1 cellular context compared by ENCODE assay signal in genomic region chr4:85430697-85431096, GRCh38.
TF ChIP-seq lines count a peak whose summit lies in the region.

No MANE protein-coding gene starts in this region.

TF ChIP-seq in GM23338, 12 proteins besides CTCF, POLR2A, EP300 and RAD21 (continued from another document):
- TF ChIP-seq, protein P1, sequence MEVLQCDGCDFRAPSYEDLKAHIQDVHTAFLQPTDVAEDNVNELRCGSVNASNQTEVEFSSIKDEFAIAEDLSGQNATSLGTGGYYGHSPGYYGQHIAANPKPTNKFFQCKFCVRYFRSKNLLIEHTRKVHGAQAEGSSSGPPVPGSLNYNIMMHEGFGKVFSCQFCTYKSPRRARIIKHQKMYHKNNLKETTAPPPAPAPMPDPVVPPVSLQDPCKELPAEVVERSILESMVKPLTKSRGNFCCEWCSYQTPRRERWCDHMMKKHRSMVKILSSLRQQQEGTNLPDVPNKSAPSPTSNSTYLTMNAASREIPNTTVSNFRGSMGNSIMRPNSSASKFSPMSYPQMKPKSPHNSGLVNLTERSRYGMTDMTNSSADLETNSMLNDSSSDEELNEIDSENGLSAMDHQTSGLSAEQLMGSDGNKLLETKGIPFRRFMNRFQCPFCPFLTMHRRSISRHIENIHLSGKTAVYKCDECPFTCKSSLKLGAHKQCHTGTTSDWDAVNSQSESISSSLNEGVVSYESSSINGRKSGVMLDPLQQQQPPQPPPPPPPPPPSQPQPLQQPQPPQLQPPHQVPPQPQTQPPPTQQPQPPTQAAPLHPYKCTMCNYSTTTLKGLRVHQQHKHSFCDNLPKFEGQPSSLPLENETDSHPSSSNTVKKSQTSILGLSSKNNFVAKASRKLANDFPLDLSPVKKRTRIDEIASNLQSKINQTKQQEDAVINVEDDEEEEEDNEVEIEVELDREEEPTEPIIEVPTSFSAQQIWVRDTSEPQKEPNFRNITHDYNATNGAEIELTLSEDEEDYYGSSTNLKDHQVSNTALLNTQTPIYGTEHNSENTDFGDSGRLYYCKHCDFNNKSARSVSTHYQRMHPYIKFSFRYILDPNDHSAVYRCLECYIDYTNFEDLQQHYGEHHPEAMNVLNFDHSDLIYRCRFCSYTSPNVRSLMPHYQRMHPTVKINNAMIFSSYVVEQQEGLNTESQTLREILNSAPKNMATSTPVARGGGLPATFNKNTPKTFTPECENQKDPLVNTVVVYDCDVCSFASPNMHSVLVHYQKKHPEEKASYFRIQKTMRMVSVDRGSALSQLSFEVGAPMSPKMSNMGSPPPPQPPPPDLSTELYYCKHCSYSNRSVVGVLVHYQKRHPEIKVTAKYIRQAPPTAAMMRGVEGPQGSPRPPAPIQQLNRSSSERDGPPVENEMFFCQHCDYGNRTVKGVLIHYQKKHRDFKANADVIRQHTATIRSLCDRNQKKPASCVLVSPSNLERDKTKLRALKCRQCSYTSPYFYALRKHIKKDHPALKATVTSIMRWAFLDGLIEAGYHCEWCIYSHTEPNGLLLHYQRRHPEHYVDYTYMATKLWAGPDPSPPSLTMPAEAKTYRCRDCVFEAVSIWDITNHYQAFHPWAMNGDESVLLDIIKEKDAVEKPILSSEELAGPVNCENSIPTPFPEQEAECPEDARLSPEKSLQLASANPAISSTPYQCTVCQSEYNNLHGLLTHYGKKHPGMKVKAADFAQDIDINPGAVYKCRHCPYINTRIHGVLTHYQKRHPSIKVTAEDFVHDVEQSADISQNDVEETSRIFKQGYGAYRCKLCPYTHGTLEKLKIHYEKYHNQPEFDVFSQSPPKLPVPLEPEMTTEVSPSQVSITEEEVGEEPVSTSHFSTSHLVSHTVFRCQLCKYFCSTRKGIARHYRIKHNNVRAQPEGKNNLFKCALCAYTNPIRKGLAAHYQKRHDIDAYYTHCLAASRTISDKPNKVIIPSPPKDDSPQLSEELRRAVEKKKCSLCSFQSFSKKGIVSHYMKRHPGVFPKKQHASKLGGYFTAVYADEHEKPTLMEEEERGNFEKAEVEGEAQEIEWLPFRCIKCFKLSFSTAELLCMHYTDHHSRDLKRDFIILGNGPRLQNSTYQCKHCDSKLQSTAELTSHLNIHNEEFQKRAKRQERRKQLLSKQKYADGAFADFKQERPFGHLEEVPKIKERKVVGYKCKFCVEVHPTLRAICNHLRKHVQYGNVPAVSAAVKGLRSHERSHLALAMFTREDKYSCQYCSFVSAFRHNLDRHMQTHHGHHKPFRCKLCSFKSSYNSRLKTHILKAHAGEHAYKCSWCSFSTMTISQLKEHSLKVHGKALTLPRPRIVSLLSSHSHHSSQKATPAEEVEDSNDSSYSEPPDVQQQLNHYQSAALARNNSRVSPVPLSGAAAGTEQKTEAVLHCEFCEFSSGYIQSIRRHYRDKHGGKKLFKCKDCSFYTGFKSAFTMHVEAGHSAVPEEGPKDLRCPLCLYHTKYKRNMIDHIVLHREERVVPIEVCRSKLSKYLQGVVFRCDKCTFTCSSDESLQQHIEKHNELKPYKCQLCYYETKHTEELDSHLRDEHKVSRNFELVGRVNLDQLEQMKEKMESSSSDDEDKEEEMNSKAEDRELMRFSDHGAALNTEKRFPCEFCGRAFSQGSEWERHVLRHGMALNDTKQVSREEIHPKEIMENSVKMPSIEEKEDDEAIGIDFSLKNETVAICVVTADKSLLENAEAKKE (CRISPR knock-in tag; IDR thresholded peaks at IDR 0.05), result no peak
- TF ChIP-seq STAT1 (IDR thresholded peaks at IDR 0.05; ENCODE audit: unreplicated experiment) (no peak), JUNB (IDR thresholded peaks at IDR 0.05; ENCODE audit: unreplicated experiment) (no peak), EZH2 (IDR thresholded peaks at IDR 0.05; ENCODE audit: low read depth, unreplicated experiment) (no peak), POLR2AphosphoS5 (IDR thresholded peaks at IDR 0.05; ENCODE audit: low read depth) (no peak), EZH2phosphoT487 (IDR thresholded peaks at IDR 0.05; ENCODE audit: unreplicated experiment) (no peak)
